16 cellular contexts compared by ENCODE assay signal in genomic region chr15:40792394-40792793, GRCh38. TPM values are rescaled to one million over a fixed set of nuclear protein-coding genes. Genes with fewer than 3 reads are reported as not detected.
DNase-seq lines count a peak whose midpoint lies in the region; ATAC-seq and TF ChIP-seq lines count a peak whose summit lies in the region.
"Had no signal": no experiment of that assay in that cellular context is flagged by ENCODE, and none has a peak within 500 bp of the region (broad histone marks: within the 10 kb centered on the region; RNA-seq: fewer than 3 reads in every experiment).

No MANE protein-coding gene starts in this region.

- no peaks in the 10 kb centered on the region for H3K27me3 ChIP-seq in IMR-90 (ENCODE audit: control insufficient read depth, insufficient read depth, low read length)
- no peaks in the 10 kb centered on the region for H3K27me3 ChIP-seq in colonic mucosa
- H3K27me3 ChIP-seq in transverse colon = no peaks in the 10 kb centered on the region

- H3K9ac ChIP-seq in IMR-90 (ENCODE audit: low read depth, low read length) = no peak overlapping the region
- H3K9ac ChIP-seq in colonic mucosa (ENCODE audit: low read depth in 2 of 2, low read length in 2 of 2) = no peak overlapping the region
- H3K9ac ChIP-seq: SK-N-SH had no signal

- intact Hi-C loops in IMR-90 (cut with micrococcal nuclease) (no loop called here), colonic mucosa (cut with DNase I) (no loop called here), transverse colon (cut with DNase I; ENCODE audit: low total_unique reads) (no loop called here), Right ventricle myocardium superior (cut with DNase I) (no loop called here)

- H3K14ac ChIP-seq in IMR-90 (replicated peaks; ENCODE audit: low read depth, low read length) = no peak overlapping the region

- H4K91ac ChIP-seq in IMR-90 (ENCODE audit: insufficient read depth, low read depth, low read length) = no peak overlapping the region

- no peak overlapping the region for H4K8ac ChIP-seq in IMR-90 (ENCODE audit: low read depth in 2 of 2, low read length in 2 of 2)

- no peak overlapping the region for H4K5ac ChIP-seq in IMR-90 (ENCODE audit: low read depth, low read length)

- TF ChIP-seq POLR2A in IMR-90 (IDR thresholded peaks at IDR 0.05; ENCODE audit: low read depth, low read length) (no peak), transverse colon (IDR thresholded peaks at IDR 0.05) (no peak)

- TF ChIP-seq CTCF in IMR-90 (conservative IDR thresholded peaks at IDR 0.05; ENCODE audit: low read depth, low read length) (no peak), colonic mucosa (IDR thresholded peaks at IDR 0.05) (no peak), transverse colon (IDR thresholded peaks at IDR 0.05) (no peak)

- H3K4ac ChIP-seq in IMR-90 (ENCODE audit: low read depth, low read length) = no peak overlapping the region

- no peak overlapping the region for H3K56ac ChIP-seq in IMR-90 (ENCODE audit: extremely low read depth, insufficient read depth, low read length)

- dilution Hi-C loops in IMR-90 (cut with HindIII; ENCODE audit: low sequenced_read_pairs, unreplicated experiment) = no loop called here

- H2BK20ac ChIP-seq in IMR-90 (ENCODE audit: low read depth, low read length) = no peak overlapping the region

- H3K18ac ChIP-seq in IMR-90 (ENCODE audit: low read depth, low read length) = no peak overlapping the region

- H2AK5ac ChIP-seq in IMR-90 (ENCODE audit: low read depth, low read length) = 0 out of 2 replicates have a peak overlapping the region, but pooled peaks have one; percentile 43

- H2BK5ac ChIP-seq in IMR-90 (ENCODE audit: low read depth, low read length, poor library complexity, severe bottlenecking) = no peak overlapping the region

- H3K4me1 ChIP-seq in IMR-90 (ENCODE audit: control insufficient read depth, insufficient read depth, low read length) = peaks cover 11% of the 10 kb centered on the region
- H3K4me1 ChIP-seq in colonic mucosa = peaks cover 16% of the 10 kb centered on the region
- H3K4me1 ChIP-seq in transverse colon = peaks cover 0 to 87% (median 44%) of the 10 kb centered on the region in 4 donors

- H3K9me3 ChIP-seq in IMR-90 (ENCODE audit: control insufficient read depth, insufficient read depth, low read length) (no peaks in the 10 kb centered on the region), colonic mucosa (no peaks in the 10 kb centered on the region), transverse colon (no peaks in the 10 kb centered on the region)
- H3K9me3 ChIP-seq: SK-N-SH had no signal

- H4K20me1 ChIP-seq in IMR-90 (ENCODE audit: insufficient read depth, low read length) = peaks cover 21% of the 10 kb centered on the region; the same call in 1 of the 2 replicates

- H3K4me2 ChIP-seq in IMR-90 (ENCODE audit: low read depth, low read length) = no peak overlapping the region

- H3K27ac ChIP-seq in IMR-90 (ENCODE audit: insufficient read depth, low read length) = no peak overlapping the region
- peak overlapping the region; percentile 26 for H3K27ac ChIP-seq in colonic mucosa
- peak overlapping the region; percentile 44 to 78 (median 70) for H3K27ac ChIP-seq in transverse colon

- BruUV-seq in IMR-90 (replicated peaks; lab: Mats Ljungman, UMichigan) = no TSS peak

- CTCF ChIA-PET in IMR-90 (lab: Yijun Ruan, JAX) = interaction anchor here (1.0 kb wide), 1 partner anchor 12 kb away, joined by 5 read pairs; no protein-coding TSS in a partner anchor

- peaks cover 14% of the 10 kb centered on the region; the same call in 1 of the 2 replicates for H3K9me1 ChIP-seq in IMR-90 (ENCODE audit: insufficient read depth, low read length)

- H3K36me3 ChIP-seq in IMR-90 (ENCODE audit: control insufficient read depth, insufficient read depth, low read length) = peaks cover 2% of the 10 kb centered on the region; the same call in 1 of the 2 replicates
- no peaks in the 10 kb centered on the region for H3K36me3 ChIP-seq in colonic mucosa
- H3K36me3 ChIP-seq in transverse colon = no peaks in the 10 kb centered on the region

- no peak overlapping the region for H3K23ac ChIP-seq in IMR-90 (ENCODE audit: low read depth, low read length)

- no peak for TF ChIP-seq RAD21 in IMR-90 (IDR thresholded peaks at IDR 0.05; ENCODE audit: low read length)

- no peak overlapping the region for H2BK15ac ChIP-seq in IMR-90 (ENCODE audit: low read depth, low read length)

- no peak overlapping the region for H2AK9ac ChIP-seq in IMR-90 (replicated peaks; ENCODE audit: low read depth, low read length, poor library complexity)

- H3K4me3 ChIP-seq in IMR-90 (ENCODE audit: insufficient read depth, low read depth, low read length) (no peak overlapping the region), colonic mucosa (no peak overlapping the region), transverse colon (no peak overlapping the region)

- no peak overlapping the region for H2BK120ac ChIP-seq in IMR-90 (ENCODE audit: low read depth, low read length)

- in situ Hi-C loops in IMR-90 (cut with MboI; ENCODE audit: low sequenced_read_pairs) = no loop called here
- in situ Hi-C loops in transverse colon (cut with MboI; ENCODE audit: low pct_ligation_motif_present in 1 of 4, low pct_unique_long_range_greater_than_20kb in 1 of 4, low sequenced_read_pairs in 3 of 4) = no loop called here
- in situ Hi-C loops in G401 (cut with HindIII; ENCODE audit: low sequenced_read_pairs) = no loop called here

- no peak overlapping the region for H2AFZ ChIP-seq in IMR-90 (replicated peaks; ENCODE audit: low read length, poor library complexity)

- DNase-seq in NCI-H2171 treated with DMSO at 0.1 percent for 48 hours (lab: John Stamatoyannopoulos, UW) (peak; percentile 9), NCI-H2171 (lab: John Stamatoyannopoulos, UW) (no peak), IMR-90 (no peak), colonic mucosa (no peak), transverse colon (no peak), Right ventricle myocardium superior (no peak), GOT3 (lab: John Stamatoyannopoulos, UW) (no peak), G401 (ENCODE audit: low spot score) (no peak)
- DNase-seq: H9, KG1, NCI-H1417 treated with DMSO at 0.1 percent for 48 hours, NCI-H1930, NCI-H510A, NCI-H82, SHP77, SK-N-SH had no signal

- TF ChIP-seq EP300 in transverse colon (IDR thresholded peaks at IDR 0.05; ENCODE audit: low read depth) = no peak

- ATAC-seq in IMR-90 (ENCODE audit: low read depth) (no peak), Right ventricle myocardium superior (ENCODE audit: poor library complexity) (no peak)

- POLR2A ChIA-PET in IMR-90 (lab: Charles Lee; ENCODE audit: unreplicated experiment) = no interaction called here

- peaks cover 33 to 63% of the 10 kb centered on the region in 2 experiments for H3K79me1 ChIP-seq in IMR-90 (ENCODE audit: low read depth in 1 of 2, low read length in 2 of 2)

- no CpG with 5 or more reads among the region's 3 CpGs for WGBS in IMR-90 (ENCODE audit: extremely low coverage in 2 of 2, insufficient read length in 1 of 2), 2 experiments
- WGBS in transverse colon (ENCODE audit: low coverage in 1 of 2), 2 donors = 91% methylated on average over 3 of the region's 3 CpGs; no CpG with 5 or more reads in 1 of the 2 donors

TF ChIP-seq in IMR-90, 13 proteins besides CTCF, POLR2A, EP300 and RAD21 (continues in another document):
- TF ChIP-seq CEBPB (IDR thresholded peaks at IDR 0.05; ENCODE audit: low read depth, low read length) (no peak), RFX5 (IDR thresholded peaks at IDR 0.05; ENCODE audit: low read depth, low read length) (no peak), CHD1 (IDR thresholded peaks at IDR 0.05; ENCODE audit: low read depth, low read length) (no peak), MXI1 (IDR thresholded peaks at IDR 0.05; ENCODE audit: borderline replicate concordance, low read depth, low read length) (no peak), FOS (IDR thresholded peaks at IDR 0.05; ENCODE audit: low read depth, low read length) (no peak)

RNA-seq across cellular contexts. Expression of gene ZFYVE19, which starts 14.5 kb away (rescaled TPM):
- 22.6 and 22.8 TPM in 2 replicates for total RNA-seq in IMR-90 (2012; rRNA removed)
- polyA plus RNA-seq in IMR-90 (2012; rRNA removed) = 27.3 and 29.6 TPM in 2 replicates
- polyA plus RNA-seq in IMR-90 (2012; cell fraction: cytosol; rRNA removed) = 22.7 and 25.2 TPM in 2 replicates
- 113 and 127 TPM in 2 replicates for polyA plus RNA-seq in IMR-90 (2012; cell fraction: nucleus; rRNA removed; ENCODE audit: low replicate concordance)
- 10 to 100 TPM; 22.9 to 27.9 TPM for total RNA-seq in colonic mucosa
- total RNA-seq in transverse colon = 10 to 100 TPM; 61.2 to 91.6 (median 69.9) TPM
- total RNA-seq in Right ventricle myocardium superior = 26.4 TPM
- 27.5 and 29.2 TPM in 2 replicates for total RNA-seq in G401 (2014; rRNA removed; shearing (Covaris generic))

RNA-seq across cellular contexts. Expression of gene DNAJC17, which starts 14.9 kb away (rescaled TPM):
- total RNA-seq in IMR-90 (2012; rRNA removed) = 58.3 and 107 TPM in 2 replicates
- 58.6 and 77.1 TPM in 2 replicates for polyA plus RNA-seq in IMR-90 (2012; rRNA removed)
- polyA plus RNA-seq in IMR-90 (2012; cell fraction: cytosol; rRNA removed) = 36.7 and 109 TPM in 2 replicates
- polyA plus RNA-seq in IMR-90 (2012; cell fraction: nucleus; rRNA removed; ENCODE audit: low replicate concordance) = 46.7 and 66.8 TPM in 2 replicates
- 10 to 100 TPM; 38.1 to 48.0 TPM for total RNA-seq in colonic mucosa
- 10 to 100 TPM in 3 of 4 donors, 1 to 10 TPM in 1; 6.0 to 56.9 (median 22.3) TPM for total RNA-seq in transverse colon
- total RNA-seq in Right ventricle myocardium superior = 16.1 TPM
- total RNA-seq in G401 (2014; rRNA removed; shearing (Covaris generic)) = 49.7 and 100 TPM in 2 replicates

RNA-seq across cellular contexts. Expression of gene C15orf62, which starts 22.6 kb away (rescaled TPM):
- under 0.01 TPM in 1 of 2 replicates, not detected in the other for total RNA-seq in IMR-90 (2012; rRNA removed)
- polyA plus RNA-seq in IMR-90 (2012; rRNA removed) = not detected in 2 replicates
- polyA plus RNA-seq in IMR-90 (2012; cell fraction: cytosol; rRNA removed) = 0.02 and 0.16 TPM in 2 replicates
- 0.06 and 0.07 TPM in 2 replicates for polyA plus RNA-seq in IMR-90 (2012; cell fraction: nucleus; rRNA removed; ENCODE audit: low replicate concordance)
- under 1 TPM; 0.74 to 0.80 TPM for total RNA-seq in colonic mucosa
- under 1 TPM in 2 of 4 donors, not detected in 2; 0.14 to 0.32 TPM for total RNA-seq in transverse colon
- total RNA-seq in Right ventricle myocardium superior = 0.16 TPM
- total RNA-seq in G401 (2014; rRNA removed; shearing (Covaris generic)) = 3.1 and 4.0 TPM in 2 replicates
- polyA plus RNA-seq: SK-N-SH had no signal

RNA-seq across cellular contexts. Expression of gene GCHFR, which starts 28.5 kb away (rescaled TPM):
- total RNA-seq in IMR-90 (2012; rRNA removed) (1.4 and 2.3 TPM in 2 replicates), colonic mucosa (10 to 100 TPM; 39.5 to 42.5 TPM), transverse colon (10 to 100 TPM; 22.5 to 58.5 (median 46.5) TPM), Right ventricle myocardium superior (6.5 TPM)
- polyA plus RNA-seq in IMR-90 (2012; rRNA removed) = 6.5 and 6.8 TPM in 2 replicates
- 2.2 and 11.4 TPM in 2 replicates for polyA plus RNA-seq in IMR-90 (2012; cell fraction: cytosol; rRNA removed)
- 1.5 and 2.5 TPM in 2 replicates for polyA plus RNA-seq in IMR-90 (2012; cell fraction: nucleus; rRNA removed; ENCODE audit: low replicate concordance)
- 829 and 1,388 TPM in 2 replicates for total RNA-seq in G401 (2014; rRNA removed; shearing (Covaris generic))

RNA-seq across cellular contexts. Expression of gene PPP1R14D, which starts 36.1 kb away (rescaled TPM):
- total RNA-seq in IMR-90 (2012; rRNA removed) (not detected in 2 replicates), colonic mucosa (100 to 1,000 TPM; 137 to 166 TPM), transverse colon (100 to 1,000 TPM in 3 of 4 donors, 10 to 100 TPM in 1; 19.5 to 256 (median 144) TPM), Right ventricle myocardium superior (not detected)
- not detected in 2 replicates for polyA plus RNA-seq in IMR-90 (2012; rRNA removed)
- polyA plus RNA-seq in IMR-90 (2012; cell fraction: cytosol; rRNA removed) = not detected in 2 replicates
- not detected in 2 replicates for polyA plus RNA-seq in IMR-90 (2012; cell fraction: nucleus; rRNA removed; ENCODE audit: low replicate concordance)
- total RNA-seq in G401 (2014; rRNA removed; shearing (Covaris generic)) = not detected in 2 replicates
- total RNA-seq: H9 had no signal
- polyA plus RNA-seq: SK-N-SH had no signal
